Comparison of ENCODE assay signal across 9 cellular contexts in the genomic region with DNA sequence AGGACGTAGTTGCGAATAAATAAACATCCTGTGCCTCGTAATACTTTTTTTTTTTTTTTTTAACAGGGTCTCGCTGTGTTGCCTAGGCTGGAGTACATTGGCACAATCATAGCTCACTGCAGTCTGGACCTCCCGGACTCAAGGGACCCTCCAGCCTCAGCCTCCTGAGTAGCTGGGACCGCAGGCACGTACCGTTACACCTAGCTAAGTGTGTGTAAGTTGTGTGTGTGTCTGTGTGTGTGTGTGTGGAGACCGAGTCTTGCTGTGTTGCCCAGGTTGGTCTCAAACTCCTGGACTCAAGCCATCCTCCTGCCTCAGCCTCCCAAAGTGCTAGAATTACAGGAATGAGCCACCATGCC. TPM values are rescaled to one million over a fixed set of nuclear protein-coding genes. Genes with fewer than 3 reads are reported as not detected.
DNase-seq lines count a peak whose midpoint lies in the region; ATAC-seq, FAIRE-seq and TF ChIP-seq lines count a peak whose summit lies in the region.
"Had no signal": no experiment of that assay in that cellular context is flagged by ENCODE, and none has a peak within 500 bp of the region (broad histone marks: within the 10 kb centered on the region; RNA-seq: fewer than 3 reads in every experiment).

No MANE protein-coding gene starts in this region.

- H3K9me3 ChIP-seq in HepG2 (ENCODE audit: low read length) (no peaks in the 10 kb centered on the region), thoracic aorta (no peaks in the 10 kb centered on the region)

- TF ChIP-seq EP300 in HepG2 (IDR thresholded peaks at IDR 0.05; ENCODE audit: low read depth in 2 of 2, low read length in 2 of 2) (no peak), HepG2 (CRISPR knock-in tag; IDR thresholded peaks at IDR 0.05; ENCODE audit: borderline replicate concordance) (no peak)

- H3K4me1 ChIP-seq in HepG2 (ENCODE audit: insufficient read depth, low read length), result peaks cover 90% of the 10 kb centered on the region
- H3K4me1 ChIP-seq in thoracic aorta (ENCODE audit: control insufficient read depth in 1 of 2, low read depth in 2 of 2), result peaks cover 0 to 3% of the 10 kb centered on the region in 2 donors

- H3K4me2 ChIP-seq in HepG2 (ENCODE audit: low read depth, low read length), result peak overlapping the region; percentile 82

- H3K4me3 ChIP-seq in astrocyte of the spinal cord (ENCODE audit: low read depth, low read length) (peak overlapping the region; percentile 61), HepG2 (replicated peaks in 1 of 3; ENCODE audit: insufficient read depth in 1 of 3, low read depth in 2 of 3, low read length in 3 of 3) (peak overlapping the region; percentile 61 to 91 (median 83); a peak in 5 of 6 replicates), thoracic aorta (peak overlapping the region; percentile 93)

- intact Hi-C loops in HepG2 (cut with micrococcal nuclease; ENCODE audit: unreplicated experiment), result loop anchor here (1.0 kb wide), 1 partner anchor 43 kb away; no protein-coding TSS in a partner anchor

- no peak for TF ChIP-seq RAD21 in HepG2 (CRISPR knock-in tag; IDR thresholded peaks at IDR 0.05)

- in situ Hi-C loops in astrocyte of the spinal cord (cut with HindIII; ENCODE audit: low sequenced_read_pairs) (no loop called here), HepG2 (cut with HindIII; ENCODE audit: extremely low pct_ligation_motif_present, low pct_unique_long_range_greater_than_20kb) (no loop called here)

- 14% methylated on average over 9 of the region's 9 CpGs for WGBS in HepG2 (ENCODE audit: low lambda C conversion rate)

- no peaks in the 10 kb centered on the region for H3K36me3 ChIP-seq in HepG2 (replicated peaks in 1 of 2; ENCODE audit: control insufficient read depth in 1 of 2, insufficient read depth in 2 of 2, low read length in 2 of 2)
- H3K36me3 ChIP-seq in thoracic aorta, result no peaks in the 10 kb centered on the region

- no peaks in the 10 kb centered on the region for H4K20me1 ChIP-seq in HepG2 (ENCODE audit: insufficient read depth, low read length)

- CTCF ChIA-PET in HepG2 (lab: Yijun Ruan, JAX; ENCODE audit: low intra/inter-chr PET ratio, low total read pairs), result interaction anchor here (0.6 kb wide), 1 partner anchor 41 kb away, joined by 3 read pairs; no protein-coding TSS in a partner anchor

- ATAC-seq in HepG2 (peak; percentile 33), thoracic aorta (ENCODE audit: insufficient number of reproducible peaks, low FRiP score, low read depth) (no peak), HG02588 (IDR thresholded peaks at IDR 0.05; ENCODE audit: unreplicated experiment) (no peak)

- H3K27me3 ChIP-seq in HepG2 (ENCODE audit: control insufficient read depth in 1 of 2, insufficient read depth in 2 of 2, low read length in 2 of 2) (no peaks in the 10 kb centered on the region), thoracic aorta (replicated peaks; ENCODE audit: insufficient read depth) (no peaks in the 10 kb centered on the region)

- H3K9ac ChIP-seq in HepG2 (ENCODE audit: insufficient read depth, low read depth, low read length), result peak overlapping the region; percentile 90

- H2AFZ ChIP-seq in HepG2 (ENCODE audit: low read length), result peak overlapping the region; percentile 55

- DNase-seq in NCI-H146 (lab: John Stamatoyannopoulos, UW), result peak; percentile 27
- DNase-seq in NCI-H146 treated with DMSO at 0.1 percent for 48 hours (lab: John Stamatoyannopoulos, UW; ENCODE audit: unreplicated experiment), result no peak
- DNase-seq in astrocyte of the spinal cord (ENCODE audit: low read depth, low spot score), result no peak
- DNase-seq in HepG2 (ENCODE audit: low spot score), result no peak
- no peak for DNase-seq in thoracic aorta (ENCODE audit: low spot score)
- DNase-seq in inferior parietal cortex (ENCODE audit: extremely low spot score), result no peak
- DNase-seq in activated gamma-delta T cell treated with Interleukin-2 at 50 U/mL for 16 hours, result no peak

- BruUV-seq in HepG2 (replicated peaks; lab: Mats Ljungman, UMichigan), result TSS peak; percentile 86

- H3K79me2 ChIP-seq in HepG2 (ENCODE audit: insufficient read depth, low read length), result peaks cover 35% of the 10 kb centered on the region

- no peak for TF ChIP-seq CTCF in astrocyte of the spinal cord (IDR thresholded peaks at IDR 0.05; ENCODE audit: low read depth, low read length)
- TF ChIP-seq CTCF in HepG2 (CRISPR knock-in tag; IDR thresholded peaks at IDR 0.05), result no peak
- TF ChIP-seq CTCF in thoracic aorta (IDR thresholded peaks at IDR 0.05), result no peak

- no peak for TF ChIP-seq POLR2A in HepG2 (IDR thresholded peaks at IDR 0.05; ENCODE audit: insufficient read depth in 1 of 2, low read depth in 2 of 2, low read length in 2 of 2)

- FAIRE-seq in HepG2 (lab: Jason Lieb, UNC), result no peak
- FAIRE-seq: A204.1 had no signal

- H3K27ac ChIP-seq in HepG2 (ENCODE audit: extremely low read length, insufficient read depth, low read length) (peak overlapping the region; percentile 91), thoracic aorta (peak overlapping the region; percentile 85 to 92)

- POLR2A ChIA-PET in HepG2 (lab: Yijun Ruan, JAX), result interaction anchor here (1.0 to 3.4 kb wide), 9 partner anchors 9 to 778 kb away, joined by 3 to 39 read pairs (median 7); a partner anchor contains a TSS

RNA-seq across cellular contexts. Expression of a gene that starts 0.6 kb away (rescaled TPM):
- total RNA-seq in HepG2 (2016; rRNA removed; fragmentation: Illumina TruSeq; extraction: Trizol), result 110 and 202 TPM in 2 replicates
- 52.8 and 60.2 TPM in 2 replicates for total RNA-seq in HepG2 (2016; cell fraction: cytosol; rRNA removed; fragmentation: Illumina TruSeq; extraction: Trizol; ENCODE audit: low read depth)
- 109 and 195 TPM in 2 replicates for total RNA-seq in HepG2 (2016; cell fraction: insoluble cytoplasmic fraction; rRNA removed; fragmentation: Illumina TruSeq; extraction: Trizol)
- 97.0 and 101 TPM in 2 replicates for total RNA-seq in HepG2 (2016; cell fraction: membrane; rRNA removed; fragmentation: Illumina TruSeq; extraction: Trizol)
- total RNA-seq in HepG2 (2016; cell fraction: nucleus; rRNA removed; fragmentation: Illumina TruSeq; extraction: Trizol), result 222 and 258 TPM in 2 replicates
- 159 and 217 TPM in 2 replicates for polyA plus RNA-seq in HepG2 (2011; rRNA removed)
- 99.2 and 139 TPM in 2 replicates for polyA plus RNA-seq in HepG2 (2011; cell fraction: cytosol; rRNA removed)
- 142 and 167 TPM in 2 replicates for polyA plus RNA-seq in HepG2 (2011; cell fraction: nucleus; rRNA removed)
- 102 and 115 TPM in 2 replicates for polyA plus RNA-seq in HepG2 (2012)
- polyA plus RNA-seq in HepG2 (2016; cell fraction: cytosol; fragmentation: Illumina TruSeq; extraction: Trizol; ENCODE audit: low read depth), result 57.5 and 75.0 TPM in 2 replicates
- polyA plus RNA-seq in HepG2 (2016; cell fraction: insoluble cytoplasmic fraction; fragmentation: Illumina TruSeq; extraction: Trizol; ENCODE audit: low read depth), result 108 and 112 TPM in 2 replicates
- 74.8 and 84.0 TPM in 2 replicates for polyA plus RNA-seq in HepG2 (2016; cell fraction: membrane; fragmentation: Illumina TruSeq; extraction: Trizol; ENCODE audit: low read depth)
- polyA plus RNA-seq in HepG2 (2016; cell fraction: nucleus; fragmentation: Illumina TruSeq; extraction: Trizol; ENCODE audit: insufficient read depth, low read depth), result 386 and 414 TPM in 2 replicates
- polyA minus RNA-seq in HepG2 (2011; rRNA and poly(A)+ RNA removed; ENCODE audit: low replicate concordance), result 48.7 and 53.2 TPM in 2 replicates
- 58.1 and 61.9 TPM in 2 replicates for polyA minus RNA-seq in HepG2 (2011; cell fraction: cytosol; rRNA and poly(A)+ RNA removed)
- polyA minus RNA-seq in HepG2 (2011; cell fraction: nucleus; rRNA and poly(A)+ RNA removed), result 145 and 155 TPM in 2 replicates
- 10 to 100 TPM; 49.7 to 76.2 TPM for total RNA-seq in thoracic aorta

RNA-seq across cellular contexts. Expression of a gene that starts 39.2 kb away (rescaled TPM):
- total RNA-seq in HepG2 (2016; rRNA removed; fragmentation: Illumina TruSeq; extraction: Trizol) (14.1 and 23.6 TPM in 2 replicates), thoracic aorta (not detected)
- 4.1 and 7.1 TPM in 2 replicates for total RNA-seq in HepG2 (2016; cell fraction: cytosol; rRNA removed; fragmentation: Illumina TruSeq; extraction: Trizol; ENCODE audit: low read depth)
- total RNA-seq in HepG2 (2016; cell fraction: insoluble cytoplasmic fraction; rRNA removed; fragmentation: Illumina TruSeq; extraction: Trizol), result 14.7 and 22.2 TPM in 2 replicates
- 7.8 and 8.2 TPM in 2 replicates for total RNA-seq in HepG2 (2016; cell fraction: membrane; rRNA removed; fragmentation: Illumina TruSeq; extraction: Trizol)
- 25.7 and 30.5 TPM in 2 replicates for total RNA-seq in HepG2 (2016; cell fraction: nucleus; rRNA removed; fragmentation: Illumina TruSeq; extraction: Trizol)
- polyA plus RNA-seq in HepG2 (2011; rRNA removed), result 26.6 and 37.8 TPM in 2 replicates
- polyA plus RNA-seq in HepG2 (2011; cell fraction: cytosol; rRNA removed), result 21.3 and 25.9 TPM in 2 replicates
- 11.6 and 12.4 TPM in 2 replicates for polyA plus RNA-seq in HepG2 (2011; cell fraction: nucleus; rRNA removed)
- polyA plus RNA-seq in HepG2 (2012), result 11.8 and 15.7 TPM in 2 replicates
- polyA plus RNA-seq in HepG2 (2016; cell fraction: cytosol; fragmentation: Illumina TruSeq; extraction: Trizol; ENCODE audit: low read depth), result 4.5 and 6.8 TPM in 2 replicates
- polyA plus RNA-seq in HepG2 (2016; cell fraction: insoluble cytoplasmic fraction; fragmentation: Illumina TruSeq; extraction: Trizol; ENCODE audit: low read depth), result 12.0 and 12.8 TPM in 2 replicates
- 6.8 and 8.2 TPM in 2 replicates for polyA plus RNA-seq in HepG2 (2016; cell fraction: membrane; fragmentation: Illumina TruSeq; extraction: Trizol; ENCODE audit: low read depth)
- polyA plus RNA-seq in HepG2 (2016; cell fraction: nucleus; fragmentation: Illumina TruSeq; extraction: Trizol; ENCODE audit: insufficient read depth, low read depth), result 30.2 and 30.3 TPM in 2 replicates
- 5.1 TPM in 1 of 2 replicates, not detected in the other for polyA minus RNA-seq in HepG2 (2011; rRNA and poly(A)+ RNA removed; ENCODE audit: low replicate concordance)
- polyA minus RNA-seq in HepG2 (2011; cell fraction: cytosol; rRNA and poly(A)+ RNA removed), result 6.0 and 6.8 TPM in 2 replicates
- polyA minus RNA-seq in HepG2 (2011; cell fraction: nucleus; rRNA and poly(A)+ RNA removed), result 32.6 and 37.8 TPM in 2 replicates

RNA-seq across cellular contexts. Expression of a gene that starts 50.3 kb away (rescaled TPM):
- total RNA-seq in HepG2 (2016; rRNA removed; fragmentation: Illumina TruSeq; extraction: Trizol) (1.1 and 1.3 TPM in 2 replicates), thoracic aorta (under 1 TPM in 1 of 2 donors, not detected in 1; 0.14 TPM)
- total RNA-seq in HepG2 (2016; cell fraction: cytosol; rRNA removed; fragmentation: Illumina TruSeq; extraction: Trizol; ENCODE audit: low read depth), result 0.10 TPM in 1 of 2 replicates, not detected in the other
- total RNA-seq in HepG2 (2016; cell fraction: insoluble cytoplasmic fraction; rRNA removed; fragmentation: Illumina TruSeq; extraction: Trizol), result 1.2 and 1.5 TPM in 2 replicates
- 0.56 and 0.62 TPM in 2 replicates for total RNA-seq in HepG2 (2016; cell fraction: membrane; rRNA removed; fragmentation: Illumina TruSeq; extraction: Trizol)
- 0.78 and 1.3 TPM in 2 replicates for total RNA-seq in HepG2 (2016; cell fraction: nucleus; rRNA removed; fragmentation: Illumina TruSeq; extraction: Trizol)
- 2.6 and 4.0 TPM in 2 replicates for polyA plus RNA-seq in HepG2 (2011; rRNA removed)
- polyA plus RNA-seq in HepG2 (2011; cell fraction: cytosol; rRNA removed), result 2.1 and 3.2 TPM in 2 replicates
- polyA plus RNA-seq in HepG2 (2011; cell fraction: nucleus; rRNA removed), result 1.5 and 2.5 TPM in 2 replicates
- polyA plus RNA-seq in HepG2 (2012), result 0.56 and 0.99 TPM in 2 replicates
- polyA plus RNA-seq in HepG2 (2016; cell fraction: cytosol; fragmentation: Illumina TruSeq; extraction: Trizol; ENCODE audit: low read depth), result 0.06 and 0.18 TPM in 2 replicates
- 1.1 and 1.6 TPM in 2 replicates for polyA plus RNA-seq in HepG2 (2016; cell fraction: insoluble cytoplasmic fraction; fragmentation: Illumina TruSeq; extraction: Trizol; ENCODE audit: low read depth)
- polyA plus RNA-seq in HepG2 (2016; cell fraction: membrane; fragmentation: Illumina TruSeq; extraction: Trizol; ENCODE audit: low read depth), result 0.07 and 0.22 TPM in 2 replicates
- 0.38 and 0.68 TPM in 2 replicates for polyA plus RNA-seq in HepG2 (2016; cell fraction: nucleus; fragmentation: Illumina TruSeq; extraction: Trizol; ENCODE audit: insufficient read depth, low read depth)
- polyA minus RNA-seq in HepG2 (2011; rRNA and poly(A)+ RNA removed; ENCODE audit: low replicate concordance), result 0.37 and 10.4 TPM in 2 replicates
- polyA minus RNA-seq in HepG2 (2011; cell fraction: cytosol; rRNA and poly(A)+ RNA removed), result 1.1 and 1.7 TPM in 2 replicates
- polyA minus RNA-seq in HepG2 (2011; cell fraction: nucleus; rRNA and poly(A)+ RNA removed), result 4.5 and 6.1 TPM in 2 replicates

Comparison
In these comparisons a context has a peak if more than half of its experiments do, and no peak if none do; other contexts are left out.
1. RNA of a gene that starts 39.2 kb away (total RNA-seq): 4.1 to 30.5 TPM in HepG2; not detected in thoracic aorta; every median in the first group is over 4 times any median in the second.
2. Peak in every context shown above with its lines, with median percentiles within 50 percentile points of each other: H3K4me3 ChIP-seq.